Comparison of ENCODE assay signal across 10 cellular contexts in the genomic region with DNA sequence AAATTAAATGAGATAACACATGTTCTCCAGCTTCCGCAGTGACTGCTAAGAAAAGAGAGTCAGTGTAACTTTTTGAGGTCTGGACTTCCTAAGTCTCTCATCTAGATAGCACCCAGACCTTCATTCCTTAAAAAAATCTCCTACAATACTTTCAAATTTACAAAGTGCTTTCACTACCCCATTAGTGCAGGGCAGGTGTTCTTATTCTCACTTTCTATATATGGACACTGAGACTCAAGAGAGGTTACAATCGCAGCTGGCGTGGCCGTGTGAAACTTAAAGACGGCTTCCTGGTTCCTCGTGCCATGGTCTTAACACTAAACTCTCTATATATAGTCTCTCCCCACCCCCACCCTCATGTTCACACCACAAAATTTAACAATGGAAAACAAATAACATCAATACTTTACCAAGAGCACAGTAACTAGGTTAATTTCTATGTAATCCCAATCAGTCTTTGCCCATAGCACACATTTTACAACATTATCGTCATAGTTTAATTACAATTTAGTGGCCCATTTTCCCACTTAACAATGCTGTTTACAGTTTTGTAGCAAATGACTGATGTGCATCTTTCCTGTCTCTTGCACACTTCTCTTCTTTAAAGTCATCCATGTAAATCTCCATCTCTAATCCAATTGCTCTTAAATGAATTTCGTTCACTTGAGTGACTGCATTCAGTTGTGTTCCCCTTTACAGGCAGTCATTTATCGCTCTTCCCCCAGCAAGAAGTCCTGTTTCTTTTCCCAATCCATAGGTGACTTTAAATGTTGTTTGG.
DNase-seq lines count a peak whose midpoint lies in the region; ATAC-seq and TF ChIP-seq lines count a peak whose summit lies in the region.
"Had no signal": no experiment of that assay in that cellular context is flagged by ENCODE, and none has a peak within 500 bp of the region (broad histone marks: within the 10 kb centered on the region; RNA-seq: fewer than 3 reads in every experiment).

No MANE protein-coding gene starts in this region.

- peak overlapping the region; percentile 78 for H3K4me2 ChIP-seq in OCI-LY7 (ENCODE audit: low read length)

- no peaks in the 10 kb centered on the region for H4K20me1 ChIP-seq in OCI-LY7 (ENCODE audit: insufficient read depth, low read length)

- H3K4me1 ChIP-seq in OCI-LY7 (ENCODE audit: insufficient read depth, low read length, poor library complexity, severe bottlenecking) = peaks cover 81% of the 10 kb centered on the region

- intact Hi-C loops in OCI-LY7 (cut with micrococcal nuclease; ENCODE audit: unreplicated experiment) = loop anchor here (1.0 to 10.0 kb wide), 6 partner anchors 57 to 1384 kb away; a partner anchor contains a TSS

- H3K4me3 ChIP-seq in OCI-LY7 (ENCODE audit: low read depth, low read length, poor library complexity, severe bottlenecking) = peak overlapping the region; percentile 49

- TF ChIP-seq CTCF in GM10266 (IDR thresholded peaks at IDR 0.05; ENCODE audit: control insufficient read depth, insufficient read depth, low read depth, missing control alignments) (no peak), OCI-LY7 (conservative IDR thresholded peaks at IDR 0.05; ENCODE audit: low read length) (no peak)

- ATAC-seq in GM19467 (IDR thresholded peaks at IDR 0.05; ENCODE audit: unreplicated experiment) = peak; percentile 80
- peak; percentile 74 for ATAC-seq in HG03060 (IDR thresholded peaks at IDR 0.05; ENCODE audit: low read depth, unreplicated experiment)
- ATAC-seq: CD8-positive, alpha-beta T cell had no signal

- H2AFZ ChIP-seq in OCI-LY7 (ENCODE audit: low read length) = peak overlapping the region; percentile 43; the same call in 1 of the 2 replicates

- POLR2A ChIA-PET in OCI-LY7 (lab: Charles Lee) = interaction anchor here (0.5 to 7.6 kb wide), 15 partner anchors 9 to 1190 kb away, joined by 3 to 74 read pairs (median 4); no protein-coding TSS in a partner anchor

- H3K9me3 ChIP-seq in OCI-LY7 (ENCODE audit: low read length) = no peaks in the 10 kb centered on the region

- H3K9me2 ChIP-seq in OCI-LY7 (ENCODE audit: insufficient read depth, low read length) = no peaks in the 10 kb centered on the region

- CTCF ChIA-PET in OCI-LY7 (lab: Charles Lee; ENCODE audit: unreplicated experiment) = interaction anchor here (0.8 to 1.2 kb wide), 2 partner anchors 54 to 56 kb away, joined by 3 to 4 read pairs; no protein-coding TSS in a partner anchor

- DNase-seq in GM10266 (ENCODE audit: extremely low spot score) (peak; percentile 40), OCI-LY7 (ENCODE audit: low spot score) (peak; percentile 99), GM03348 (ENCODE audit: low spot score) (no peak), NCI-H510A treated with DMSO at 0.1 percent for 48 hours (lab: John Stamatoyannopoulos, UW) (no peak), G401 (ENCODE audit: low spot score) (no peak)
- DNase-seq in stimulated activated CD4-positive, alpha-beta T cell treated with anti-CD3 and anti-CD28 coated beads, Interleukin-2, amount 100 ng/mL, for 48 hours = no peak
- DNase-seq: CD8-positive, alpha-beta T cell had no signal

- no peaks in the 10 kb centered on the region for H3K79me2 ChIP-seq in OCI-LY7 (ENCODE audit: insufficient read depth, low read depth, low read length)

- BruUV-seq in OCI-LY7 (replicated peaks; lab: Mats Ljungman, UMichigan) = no TSS peak

- H3K36me3 ChIP-seq in OCI-LY7 (ENCODE audit: insufficient read depth, low read length) = no peaks in the 10 kb centered on the region

- in situ Hi-C loops in G401 (cut with HindIII; ENCODE audit: low sequenced_read_pairs) = no loop called here

- peak overlapping the region; percentile 98 for H3K27ac ChIP-seq in OCI-LY7 (ENCODE audit: low read depth, low read length, poor library complexity, severe bottlenecking)
- H3K27ac ChIP-seq: HL-60 had no signal

Comparison
In these comparisons a context has a peak if more than half of its experiments do, and no peak if none do; other contexts are left out.
1. DNase-seq: peak in GM10266 (single experiment) and OCI-LY7 (single experiment); none in GM03348 (single experiment), NCI-H510A treated with DMSO at 0.1 percent for 48 hours (single experiment), G401 (single experiment) and stimulated activated CD4-positive, alpha-beta T cell treated with anti-CD3 and anti-CD28 coated beads, Interleukin-2, amount 100 ng/mL, for 48 hours (0 of 2).